23 cellular contexts compared by ENCODE assay signal in genomic region chr10:12705943-12706342, GRCh38.
DNase-seq lines count a peak whose midpoint lies in the region; ATAC-seq, FAIRE-seq and TF ChIP-seq lines count a peak whose summit lies in the region.
"Had no signal": no experiment of that assay in that cellular context is flagged by ENCODE, and none has a peak within 500 bp of the region (broad histone marks: within the 10 kb centered on the region; RNA-seq: fewer than 3 reads in every experiment).

No MANE protein-coding gene starts in this region.

- H3K4me3 ChIP-seq in GM23248 (no peak overlapping the region), epithelial cell of esophagus (ENCODE audit: low read length) (no peak overlapping the region), rectal smooth muscle tissue (ENCODE audit: low read length) (no peak overlapping the region), spleen (no peak overlapping the region)
- H3K4me3 ChIP-seq: GM23338, ovary had no signal

- H3K4me3 Mint-ChIP-seq in T-helper 17 cell, result no peak overlapping the region
- H3K4me3 Mint-ChIP-seq: GM23338 had no signal

- H2AFZ ChIP-seq in GM23248, result no peak overlapping the region
- H2AFZ ChIP-seq: GM23338 had no signal

- no peak overlapping the region for H3K4me2 ChIP-seq in GM23248 (ENCODE audit: unreplicated experiment)
- H3K4me2 ChIP-seq: GM23338 had no signal

- peaks cover 8% of the 10 kb centered on the region for H3K4me1 Mint-ChIP-seq in T-helper 17 cell

- no peaks in the 10 kb centered on the region for H4K20me1 ChIP-seq in GM23248 (ENCODE audit: insufficient read depth)

- intact Hi-C loops in spleen (cut with DNase I; ENCODE audit: low total_unique reads), result no loop called here

- no peaks in the 10 kb centered on the region for H3K79me2 ChIP-seq in GM23248 (ENCODE audit: insufficient read depth)

- H3K27ac ChIP-seq in GM23248, result no peak overlapping the region
- peak overlapping the region; percentile 92 for H3K27ac ChIP-seq in rectal smooth muscle tissue (ENCODE audit: low read depth, low read length)
- peak overlapping the region in 1 of 8 donors; percentile 63 for H3K27ac ChIP-seq in spleen

- H3K27me3 ChIP-seq in GM23248 (replicated peaks; ENCODE audit: insufficient read depth), result no peaks in the 10 kb centered on the region
- H3K27me3 ChIP-seq in rectal smooth muscle tissue (ENCODE audit: control insufficient read depth, insufficient read depth, low read length), result no peaks in the 10 kb centered on the region
- H3K27me3 ChIP-seq in spleen (replicated peaks in 1 of 7), result no peaks in the 10 kb centered on the region
- H3K27me3 ChIP-seq: ovary had no signal

- peak; percentile 77 for FAIRE-seq in RCC 7860 (lab: Jason Lieb, UNC)
- FAIRE-seq: frontal cortex had no signal

- H3K9me3 ChIP-seq in GM23248 (ENCODE audit: low read depth) (no peaks in the 10 kb centered on the region), T-helper 17 cell (ENCODE audit: control insufficient read depth, low read length, poor library complexity, severe bottlenecking) (no peaks in the 10 kb centered on the region), spleen (no peaks in the 10 kb centered on the region)
- H3K9me3 ChIP-seq: Caco-2, ovary had no signal

- H3F3A ChIP-seq in GM23248 (ENCODE audit: insufficient read depth), result peaks cover 53% of the 10 kb centered on the region

- no peaks in the 10 kb centered on the region for H3K9me2 ChIP-seq in GM23248 (ENCODE audit: insufficient read depth)

- H3K36me3 ChIP-seq in GM23248 (ENCODE audit: low read depth) (no peaks in the 10 kb centered on the region), rectal smooth muscle tissue (ENCODE audit: control insufficient read depth, insufficient read depth, low read length) (no peaks in the 10 kb centered on the region), spleen (no peaks in the 10 kb centered on the region)
- H3K36me3 ChIP-seq: ovary had no signal

- H3K27ac Mint-ChIP-seq in T-helper 17 cell, result no peak overlapping the region
- H3K27ac Mint-ChIP-seq: GM23338 had no signal

- H3K9ac ChIP-seq in GM23248 (no peak overlapping the region), rectal smooth muscle tissue (ENCODE audit: low read length) (no peak overlapping the region)

- H3K36me3 Mint-ChIP-seq in T-helper 17 cell (ENCODE audit: low read depth), result no peaks in the 10 kb centered on the region

- ATAC-seq in HG03378 (IDR thresholded peaks at IDR 0.05; ENCODE audit: unreplicated experiment) (no peak), T-helper 17 cell (no peak)
- ATAC-seq: GM23338, left ventricle myocardium superior had no signal

- DNase-seq in GM23248 (peak; percentile 13), RCC 7860 (ENCODE audit: low spot score) (peak; percentile 57), epithelial cell of esophagus (ENCODE audit: low read depth) (peak; percentile 87), T-helper 17 cell (no peak), spleen (no peak)
- no peak for DNase-seq in effector CD4-positive, alpha-beta T cell
- DNase-seq: activated CD4-positive, CD25-positive, alpha-beta regulatory T cell; activated effector memory CD4-positive, alpha-beta T cell treated with anti-CD3 and anti-CD28 coated beads, Interleukin-2, amount 50 U/mL, for 16 hours; AML-193; amniotic stem cell; Caco-2; Kasumi-1; left ventricle myocardium superior; NCI-H146; NCI-H446; NK-92 treated with Interleukin-12 subunit alpha and Interleukin-12 subunit beta, amount 100 ng/mL, for 24 hours; ovary; Right ventricle myocardium superior; stimulated activated CD4-positive, alpha-beta T cell treated with anti-CD3 and anti-CD28 coated beads, Interleukin-4, amount 100 ng/mL, for 1 hour had no signal

- TF ChIP-seq CTCF in epithelial cell of esophagus (IDR thresholded peaks at IDR 0.05; ENCODE audit: insufficient read depth, low read depth, low read length, missing control alignments) (no peak), spleen (IDR thresholded peaks at IDR 0.05 in 8 of 11, conservative IDR thresholded peaks at IDR 0.05 in 3 of 11) (no peak)

- no peaks in the 10 kb centered on the region for H3K27me3 Mint-ChIP-seq in T-helper 17 cell

- TF ChIP-seq POLR2A in spleen (IDR thresholded peaks at IDR 0.05), result no peak

- WGBS in GM23248 (ENCODE audit: low coverage in 1 of 2, low lambda C conversion rate in 2 of 2, missing lambda C conversion rate in 2 of 2), 2 experiments, result 75 to 76% methylated on average over 4 of the region's 4 CpGs
- WGBS in spleen, 5 donors, result 86 to 98% (median 92%) methylated on average over 4 of the region's 4 CpGs

- in situ Hi-C loops in GM23248 (cut with MboI), result no loop called here

- H3K4me1 ChIP-seq in GM23248 (ENCODE audit: insufficient read depth), result peaks cover 73% of the 10 kb centered on the region
- H3K4me1 ChIP-seq in rectal smooth muscle tissue (ENCODE audit: control insufficient read depth, insufficient read depth, low read length), result peaks cover 62% of the 10 kb centered on the region
- peaks cover 8 to 58% (median 29%) of the 10 kb centered on the region in 6 donors for H3K4me1 ChIP-seq in spleen

Comparison
In these comparisons a context has a peak if more than half of its experiments do, and no peak if none do; other contexts are left out.
1. DNase-seq: peak in GM23248 (single experiment), RCC 7860 (single experiment) and epithelial cell of esophagus (single experiment); none in T-helper 17 cell (0 of 3), spleen (single experiment) and effector CD4-positive, alpha-beta T cell (single experiment).